26 cellular contexts compared by ENCODE assay signal in genomic region chr15:43922021-43922420, GRCh38.
DNase-seq lines count a peak whose midpoint lies in the region; ATAC-seq and TF ChIP-seq lines count a peak whose summit lies in the region.
"Had no signal": no experiment of that assay in that cellular context is flagged by ENCODE, and none has a peak within 500 bp of the region (broad histone marks: within the 10 kb centered on the region; RNA-seq: fewer than 3 reads in every experiment).

No MANE protein-coding gene starts in this region.

- peak overlapping the region; percentile 18; the same call in 1 of the 2 replicates for H3K4ac ChIP-seq in IMR-90 (ENCODE audit: low read depth, low read length)

- H2AFZ ChIP-seq in IMR-90 (replicated peaks; ENCODE audit: low read length, poor library complexity) = no peak overlapping the region

- H3K36me3 ChIP-seq in IMR-90 (ENCODE audit: control insufficient read depth, insufficient read depth, low read length) = no peaks in the 10 kb centered on the region
- H3K36me3 ChIP-seq in effector memory CD4-positive, alpha-beta T cell (ENCODE audit: control insufficient read depth, insufficient read depth, low read length) = no peaks in the 10 kb centered on the region
- H3K36me3 ChIP-seq: esophagus muscularis mucosa had no signal

- H4K91ac ChIP-seq in IMR-90 (ENCODE audit: insufficient read depth, low read depth, low read length) = no peak overlapping the region

- no CpG with 5 or more reads among the region's 4 CpGs for WGBS in IMR-90 (ENCODE audit: extremely low coverage in 2 of 2, insufficient read length in 1 of 2), 2 experiments

- H3K4me3 ChIP-seq in AG04450 (ENCODE audit: low read depth, low read length) = no peak overlapping the region
- H3K4me3 ChIP-seq in IMR-90 (ENCODE audit: insufficient read depth, low read depth, low read length) = no peak overlapping the region
- H3K4me3 ChIP-seq in fibroblast of villous mesenchyme (ENCODE audit: low read depth, low read length) = no peak overlapping the region
- no peak overlapping the region for H3K4me3 ChIP-seq in effector memory CD4-positive, alpha-beta T cell (ENCODE audit: insufficient read depth, low read depth, low read length, poor library complexity, severe bottlenecking)
- H3K4me3 ChIP-seq: body of pancreas, esophagus muscularis mucosa had no signal

- DNase-seq in AG04450 (ENCODE audit: low read depth, low spot score) (peak; percentile 21), IMR-90 (peak; percentile 73), fibroblast of villous mesenchyme (ENCODE audit: low read depth) (peak; percentile 93), COR-L47 (lab: John Stamatoyannopoulos, UW) (no peak)
- no peak for DNase-seq in activated naive CD4-positive, alpha-beta T cell treated with anti-CD3 and anti-CD28 coated beads, Interleukin-2, amount 50 U/mL, for 72 hours (ENCODE audit: low spot score in 2 of 2)
- DNase-seq in effector memory CD4-positive, alpha-beta T cell = no peak
- no peak for DNase-seq in stimulated activated naive CD8-positive, alpha-beta T cell treated with anti-CD3 and anti-CD28 coated beads, Interleukin-15, Interleukin-2, amounts not matched to agents 100 U/mL and 50 U/mL, for 24 hours
- DNase-seq: activated CD4-positive, CD25-positive, alpha-beta regulatory T cell treated with anti-CD3 and anti-CD28 coated beads, Interleukin-2, amount 50 U/mL, for 72 hours; activated CD8-positive, alpha-beta T cell treated with anti-CD3 and anti-CD28 coated beads for 36 hours; activated naive CD8-positive, alpha-beta T cell treated with anti-CD3 and anti-CD28 coated beads, Interleukin-2, amount 10 ng/mL, durations not matched to agents 7 days and 5 days; body of pancreas; CD8-positive, alpha-beta memory T cell; DMS53; effector memory CD8-positive, alpha-beta T cell; naive thymus-derived CD4-positive, alpha-beta T cell; NCI-H1092; NCI-H1930; NCI-H345; NCI-H774; SHP77 treated with DMSO at 0.1 percent for 48 hours; stimulated activated CD4-positive, alpha-beta T cell treated with anti-CD3 and anti-CD28 coated beads, Interleukin-1b, Interleukin-23, amount 100 ng/mL, for 48 hours had no signal

- H3K27me3 ChIP-seq in AG04450 (ENCODE audit: control insufficient read depth, insufficient read depth, low read length) (no peaks in the 10 kb centered on the region), IMR-90 (ENCODE audit: control insufficient read depth, insufficient read depth, low read length) (no peaks in the 10 kb centered on the region)
- no peaks in the 10 kb centered on the region for H3K27me3 ChIP-seq in effector memory CD4-positive, alpha-beta T cell (replicated peaks; ENCODE audit: control insufficient read depth, insufficient read depth, low read length, poor library complexity, severe bottlenecking)
- H3K27me3 ChIP-seq: body of pancreas, esophagus muscularis mucosa had no signal

- BruUV-seq in IMR-90 (replicated peaks; lab: Mats Ljungman, UMichigan) = no TSS peak

- POLR2A ChIA-PET in AG04450 (lab: Yijun Ruan, JAX) = interaction anchor here (0.9 to 1.4 kb wide), 2 partner anchors 9 to 37 kb away, joined by 5 to 8 read pairs; no protein-coding TSS in a partner anchor
- POLR2A ChIA-PET in IMR-90 (lab: Charles Lee; ENCODE audit: unreplicated experiment) = no interaction called here

- H2AK9ac ChIP-seq in IMR-90 (replicated peaks; ENCODE audit: low read depth, low read length, poor library complexity) = no peak overlapping the region

- H2BK5ac ChIP-seq in IMR-90 (ENCODE audit: low read depth, low read length, poor library complexity, severe bottlenecking) = no peak overlapping the region

- H3K18ac ChIP-seq in IMR-90 (ENCODE audit: low read depth, low read length) = no peak overlapping the region

- no peak overlapping the region for H3K4me2 ChIP-seq in IMR-90 (ENCODE audit: low read depth, low read length)

- no peak for TF ChIP-seq POLR2A in IMR-90 (IDR thresholded peaks at IDR 0.05; ENCODE audit: low read depth, low read length)

- H3K56ac ChIP-seq in IMR-90 (ENCODE audit: extremely low read depth, insufficient read depth, low read length) = no peak overlapping the region

- 0 out of 2 replicates have a peak overlapping the region, but pooled peaks have one; percentile 17 for H2BK20ac ChIP-seq in IMR-90 (ENCODE audit: low read depth, low read length)

- H2BK15ac ChIP-seq in IMR-90 (ENCODE audit: low read depth, low read length) = 0 out of 3 replicates have a peak overlapping the region, but pooled peaks have one; percentile 2

- no peaks in the 10 kb centered on the region for H3K36me3 Mint-ChIP-seq in activated naive CD4-positive, alpha-beta T cell treated with anti-CD3 and anti-CD28 coated beads, Interleukin-2, amount 50 U/mL, for 72 hours
- H3K36me3 Mint-ChIP-seq: activated naive CD8-positive, alpha-beta T cell treated with anti-CD3 and anti-CD28 coated beads, Interleukin-2, amount 10 ng/mL, durations not matched to agents 7 days and 5 days; CD8-positive, alpha-beta memory T cell; mesothelial cell of epicardium; naive thymus-derived CD4-positive, alpha-beta T cell had no signal

- H4K5ac ChIP-seq in IMR-90 (ENCODE audit: low read depth, low read length) = no peak overlapping the region

- in situ Hi-C loops in IMR-90 (cut with MboI; ENCODE audit: low sequenced_read_pairs) = loop anchor here (25.0 kb wide), 1 partner anchor 140 kb away; no protein-coding TSS in a partner anchor

- no peak overlapping the region for H3K9ac ChIP-seq in IMR-90 (ENCODE audit: low read depth, low read length)

- no peak overlapping the region; a peak in 1 of 4 replicates for H4K8ac ChIP-seq in IMR-90 (ENCODE audit: low read depth in 2 of 2, low read length in 2 of 2)

- no peak overlapping the region for H3K27ac Mint-ChIP-seq in activated naive CD4-positive, alpha-beta T cell treated with anti-CD3 and anti-CD28 coated beads, Interleukin-2, amount 50 U/mL, for 72 hours
- H3K27ac Mint-ChIP-seq: activated CD8-positive, alpha-beta T cell treated with anti-CD3 and anti-CD28 coated beads for 36 hours; activated naive CD8-positive, alpha-beta T cell treated with anti-CD3 and anti-CD28 coated beads, Interleukin-2, amount 10 ng/mL, durations not matched to agents 7 days and 5 days; B cell; effector memory CD8-positive, alpha-beta T cell; mesothelial cell of epicardium; naive thymus-derived CD4-positive, alpha-beta T cell had no signal

- no peak overlapping the region; the same call in 1 of the 2 replicates for H3K23ac ChIP-seq in IMR-90 (ENCODE audit: low read depth, low read length)

- 0 out of 2 replicates have a peak overlapping the region, but pooled peaks have one; percentile 38 for H2AK5ac ChIP-seq in IMR-90 (ENCODE audit: low read depth, low read length)

- no peak overlapping the region for H2BK120ac ChIP-seq in IMR-90 (ENCODE audit: low read depth, low read length)

- no peak for TF ChIP-seq RAD21 in IMR-90 (IDR thresholded peaks at IDR 0.05; ENCODE audit: low read length)

- CTCF ChIA-PET in AG04450 (lab: Charles Lee) = interaction anchor here (2.7 kb wide), 1 partner anchor 144 kb away, joined by 12 read pairs; no protein-coding TSS in a partner anchor
- CTCF ChIA-PET in IMR-90 (lab: Yijun Ruan, JAX) = no interaction called here

- intact Hi-C loops in IMR-90 (cut with micrococcal nuclease) = no loop called here

- ATAC-seq in IMR-90 (ENCODE audit: low read depth) = peak; percentile 84
- ATAC-seq in activated naive CD4-positive, alpha-beta T cell treated with anti-CD3 and anti-CD28 coated beads, Interleukin-2, amount 50 U/mL, for 72 hours = no peak
- no peak for ATAC-seq in stimulated activated naive CD8-positive, alpha-beta T cell treated with anti-CD3 and anti-CD28 coated beads, Interleukin-15, Interleukin-2, amounts not matched to agents 100 U/mL and 50 U/mL, for 24 hours
- ATAC-seq: activated CD8-positive, alpha-beta T cell treated with anti-CD3 and anti-CD28 coated beads for 36 hours; body of pancreas; effector memory CD8-positive, alpha-beta T cell; left lobe of liver; naive thymus-derived CD4-positive, alpha-beta T cell had no signal

- H3K9me3 ChIP-seq in AG04450 (ENCODE audit: control insufficient read depth, insufficient read depth, low read length) (no peaks in the 10 kb centered on the region), IMR-90 (ENCODE audit: control insufficient read depth, insufficient read depth, low read length) (no peaks in the 10 kb centered on the region)
- H3K9me3 ChIP-seq in effector memory CD4-positive, alpha-beta T cell (ENCODE audit: control insufficient read depth, low read length) = no peaks in the 10 kb centered on the region
- H3K9me3 ChIP-seq: body of pancreas, esophagus muscularis mucosa had no signal

- peaks cover 8% of the 10 kb centered on the region for H3K9me1 ChIP-seq in IMR-90 (ENCODE audit: insufficient read depth, low read length)

- no peaks in the 10 kb centered on the region for H3K9me3 Mint-ChIP-seq in activated naive CD4-positive, alpha-beta T cell treated with anti-CD3 and anti-CD28 coated beads, Interleukin-2, amount 50 U/mL, for 72 hours
- H3K9me3 Mint-ChIP-seq: activated CD8-positive, alpha-beta T cell treated with anti-CD3 and anti-CD28 coated beads for 36 hours; activated naive CD8-positive, alpha-beta T cell treated with anti-CD3 and anti-CD28 coated beads, Interleukin-2, amount 10 ng/mL, durations not matched to agents 7 days and 5 days; CD8-positive, alpha-beta memory T cell; effector memory CD8-positive, alpha-beta T cell; mesothelial cell of epicardium; naive thymus-derived CD4-positive, alpha-beta T cell had no signal

- H3K27ac ChIP-seq in AG04450 (ENCODE audit: low read depth, low read length) (peak overlapping the region; percentile 1), IMR-90 (ENCODE audit: insufficient read depth, low read length) (no peak overlapping the region), angular gyrus (ENCODE audit: low read depth, low read length) (peak overlapping the region; percentile 9)
- H3K27ac ChIP-seq in effector memory CD4-positive, alpha-beta T cell (ENCODE audit: insufficient read depth, low read length, poor library complexity, severe bottlenecking) = no peak overlapping the region
- H3K27ac ChIP-seq: body of pancreas, esophagus muscularis mucosa had no signal

- peaks cover 15% of the 10 kb centered on the region for H3K4me1 ChIP-seq in IMR-90 (ENCODE audit: control insufficient read depth, insufficient read depth, low read length)
- no peaks in the 10 kb centered on the region for H3K4me1 ChIP-seq in effector memory CD4-positive, alpha-beta T cell (ENCODE audit: control insufficient read depth, insufficient read depth, low read length, poor library complexity, severe bottlenecking)
- H3K4me1 ChIP-seq: body of pancreas had no signal

- no peak overlapping the region; the same call in 1 of the 2 replicates for H3K14ac ChIP-seq in IMR-90 (replicated peaks; ENCODE audit: low read depth, low read length)

- dilution Hi-C loops in IMR-90 (cut with HindIII; ENCODE audit: low sequenced_read_pairs, unreplicated experiment) = no loop called here

- no peaks in the 10 kb centered on the region for H3K79me1 ChIP-seq in IMR-90 (ENCODE audit: low read depth in 1 of 2, low read length in 2 of 2)

- no peaks in the 10 kb centered on the region for H4K20me1 ChIP-seq in IMR-90 (ENCODE audit: insufficient read depth, low read length)

- TF ChIP-seq CTCF in AG04450 (IDR thresholded peaks at IDR 0.05; ENCODE audit: low read depth, low read length) (no peak), IMR-90 (conservative IDR thresholded peaks at IDR 0.05; ENCODE audit: low read depth, low read length) (no peak), fibroblast of villous mesenchyme (IDR thresholded peaks at IDR 0.05; ENCODE audit: insufficient read depth, low read depth, low read length) (no peak)

Comparison
In these comparisons a context has a peak if more than half of its experiments do, and no peak if none do; other contexts are left out.
1. DNase-seq: peak in AG04450 (single experiment), IMR-90 (single experiment) and fibroblast of villous mesenchyme (single experiment); none in activated naive CD4-positive, alpha-beta T cell treated with anti-CD3 and anti-CD28 coated beads, Interleukin-2, amount 50 U/mL, for 72 hours (0 of 2), COR-L47 (single experiment), effector memory CD4-positive, alpha-beta T cell (0 of 3) and stimulated activated naive CD8-positive, alpha-beta T cell treated with anti-CD3 and anti-CD28 coated beads, Interleukin-15, Interleukin-2, amounts not matched to agents 100 U/mL and 50 U/mL, for 24 hours (single experiment).
2. H3K27ac ChIP-seq: peak in AG04450 (single experiment) and angular gyrus (single experiment); none in IMR-90 (single experiment) and effector memory CD4-positive, alpha-beta T cell (single experiment).